Comparison of ENCODE assay signal across 35 cellular contexts in the genomic region with DNA sequence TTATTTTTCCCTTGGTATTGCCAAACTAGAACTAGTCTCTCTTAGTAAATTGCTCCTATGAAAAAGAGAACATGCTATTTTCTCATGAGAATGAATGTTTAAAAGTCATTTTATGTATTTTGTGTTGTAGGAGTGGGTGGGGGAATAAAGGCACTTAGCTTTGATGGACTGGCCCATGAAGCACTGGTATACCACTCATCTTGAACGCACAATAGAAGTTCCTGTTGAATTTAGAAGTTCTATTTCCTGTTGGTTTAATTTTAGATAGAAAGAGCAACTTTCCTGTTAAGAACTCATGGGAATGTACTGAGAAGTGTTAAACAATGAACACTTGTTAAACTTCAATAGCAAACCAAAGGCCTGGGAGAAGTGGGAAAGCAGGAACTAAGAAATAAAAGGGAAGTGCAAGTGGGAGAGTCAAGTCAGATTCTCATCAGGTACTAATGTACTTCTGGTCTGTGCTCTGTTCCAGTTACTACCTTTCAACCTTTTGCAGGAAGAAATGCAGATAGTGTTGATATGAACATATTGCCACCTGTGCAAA. TPM values are rescaled to one million over a fixed set of nuclear protein-coding genes. Genes with fewer than 3 reads are reported as not detected.
"Had no signal": no experiment of that assay in that cellular context is flagged by ENCODE, and none has a peak within 500 bp of the region (broad histone marks: within the 10 kb centered on the region; RNA-seq: fewer than 3 reads in every experiment).

No MANE protein-coding gene starts in this region.

- H3K27ac Mint-ChIP-seq: activated B cell treated with CpG ODN at 0.5 μM for 24 hours; activated CD8-positive, alpha-beta T cell treated with anti-CD3 and anti-CD28 coated beads for 36 hours; activated naive CD8-positive, alpha-beta T cell; activated T-helper 17 cell treated with anti-CD3 and anti-CD28 coated beads, Interleukin-2, amount 50 U/mL, for 72 hours; dendritic cell treated with granulocyte-macrophage colony-stimulating factor and Interleukin-4, amounts not matched to agents 40 ng/mL and 50 ng/mL, for 4 days; endodermal cell; T-helper 17 cell; T-helper 2 cell treated with Interferon-gamma antibody and Interleukin-4, amounts not matched to agents 5 μg/mL and 100 μg/mL, for 36 hours had no signal

- H3K4me1 Mint-ChIP-seq: activated B cell treated with CpG ODN at 0.5 μM for 24 hours; activated T-helper 17 cell treated with anti-CD3 and anti-CD28 coated beads, Interleukin-2, amount 50 U/mL, for 72 hours; central memory CD8-positive, alpha-beta T cell; endodermal cell; T-helper 17 cell had no signal

- DNase-seq: activated B cell treated with CpG ODN at 0.5 μM for 24 hours; activated CD4-positive, alpha-beta T cell treated with anti-CD3 and anti-CD28 coated beads for 48 hours; activated CD4-positive, alpha-beta T cell treated with anti-CD3 and anti-CD28 coated beads, Interleukin-2, amount 50 U/mL, for 1 hour; activated CD4-positive, alpha-beta T cell treated with anti-CD3 and anti-CD28 coated beads, Interleukin-2, amount 50 U/mL, for 48 hours; activated CD8-positive, alpha-beta memory T cell treated with anti-CD3 and anti-CD28 coated beads for 24 hours; activated CD8-positive, alpha-beta T cell treated with anti-CD3 and anti-CD28 coated beads for 36 hours; activated effector memory CD4-positive, alpha-beta T cell treated with Interleukin-2 at 50 U/mL for 16 hours; activated gamma-delta T cell treated with Interleukin-2 at 50 U/mL for 16 hours; activated naive CD4-positive, alpha-beta T cell treated with anti-CD3 and anti-CD28 coated beads, Interleukin-2, amount 50 U/mL, for 16 hours; activated naive CD4-positive, alpha-beta T cell treated with Interleukin-2 at 50 U/mL for 16 hours; activated T-cell treated with anti-CD3 and anti-CD28 coated beads, Interleukin-2, amount 50 U/mL, for 4 hours; amniotic stem cell; anterior cingulate cortex; brain microvascular endothelial cell; dorsolateral prefrontal cortex; effector memory CD4-positive, alpha-beta T cell; endodermal cell; erythroblast; foreskin keratinocyte; gastrocnemius medialis; heart right ventricle; T-helper 17 cell; T1000; WERI-Rb-1 had no signal

- H3K4me3 Mint-ChIP-seq: activated B cell treated with CpG ODN at 0.5 μM for 24 hours; activated CD8-positive, alpha-beta T cell treated with anti-CD3 and anti-CD28 coated beads for 36 hours; activated naive CD8-positive, alpha-beta T cell; activated T-cell treated with anti-CD3 and anti-CD28 coated beads, Interleukin-2, amount 50 U/mL, for 4 hours; activated T-helper 17 cell treated with anti-CD3 and anti-CD28 coated beads, Interleukin-2, amount 50 U/mL, for 72 hours; central memory CD8-positive, alpha-beta T cell; dendritic cell treated with granulocyte-macrophage colony-stimulating factor and Interleukin-4, amounts not matched to agents 40 ng/mL and 50 ng/mL, for 4 days; endodermal cell; T-helper 17 cell; T-helper 2 cell treated with Interferon-gamma antibody and Interleukin-4, amounts not matched to agents 5 μg/mL and 100 μg/mL, for 36 hours had no signal

- H3K4me1 ChIP-seq: gastrocnemius medialis had no signal

- H3K27me3 Mint-ChIP-seq: central memory CD8-positive, alpha-beta T cell had no signal

- H3K4me3 ChIP-seq: coronary artery, dorsolateral prefrontal cortex, esophagus muscularis mucosa, gastrocnemius medialis, heart right ventricle had no signal

- H3K36me3 ChIP-seq: brain microvascular endothelial cell, esophagus muscularis mucosa, gastrocnemius medialis, heart right ventricle, WERI-Rb-1 had no signal

- ATAC-seq: activated CD4-positive, CD25-positive, alpha-beta regulatory T cell treated with anti-CD3 and anti-CD28 coated beads, Interleukin-2, amount 50 U/mL, for 24 hours; activated CD8-positive, alpha-beta T cell treated with anti-CD3 and anti-CD28 coated beads for 36 hours; activated T-cell treated with anti-CD3 and anti-CD28 coated beads, Interleukin-2, amount 50 U/mL, for 4 hours; activated T-helper 17 cell treated with anti-CD3 and anti-CD28 coated beads, Interleukin-2, amount 50 U/mL, for 72 hours; foreskin keratinocyte; gastrocnemius medialis; heart right ventricle; T-helper 17 cell had no signal

RNA-seq across cellular contexts. Expression of gene TTC6, which starts 23.1 kb away (rescaled TPM):
- total RNA-seq: activated B cell treated with CpG ODN at 0.5 μM for 24 hours; activated CD8-positive, alpha-beta T cell treated with anti-CD3 and anti-CD28 coated beads for 36 hours; activated T-cell treated with anti-CD3 and anti-CD28 coated beads, Interleukin-2, amount 50 U/mL, for 4 hours; activated T-helper 17 cell treated with anti-CD3 and anti-CD28 coated beads, Interleukin-2, amount 50 U/mL, for 72 hours; astrocyte; esophagus muscularis mucosa; foreskin keratinocyte; gastrocnemius medialis; heart right ventricle; T-helper 17 cell had no signal

RNA-seq across cellular contexts. Expression of gene FOXA1, which starts 23.5 kb away (rescaled TPM):
- total RNA-seq: activated B cell treated with CpG ODN at 0.5 μM for 24 hours; activated CD8-positive, alpha-beta T cell treated with anti-CD3 and anti-CD28 coated beads for 36 hours; cardiac septum; cerebellum; dorsolateral prefrontal cortex; foreskin keratinocyte; heart right ventricle; T-helper 17 cell had no signal
